In genomic region chr3:184761120-184761841, GRCh38 we compare ENCODE assay signal across 1 cellular context.
TF ChIP-seq lines count a peak whose summit lies in the region.

No MANE protein-coding gene starts in this region.

TF ChIP-seq in IMR-90, 13 proteins besides CTCF, POLR2A, EP300 and RAD21 (continued from another document):
- no peak for TF ChIP-seq ELK1 (IDR thresholded peaks at IDR 0.05; ENCODE audit: borderline replicate concordance, low read depth, low read length)
- no peak for TF ChIP-seq MAFK (IDR thresholded peaks at IDR 0.05; ENCODE audit: low read depth, low read length)
- TF ChIP-seq MAZ (IDR thresholded peaks at IDR 0.05; ENCODE audit: borderline replicate concordance, low read depth, low read length) = peak; percentile 18; the same call in 1 of the 2 replicates
- no peak for TF ChIP-seq MXI1 (IDR thresholded peaks at IDR 0.05; ENCODE audit: borderline replicate concordance, low read depth, low read length)
